In the genomic region with DNA sequence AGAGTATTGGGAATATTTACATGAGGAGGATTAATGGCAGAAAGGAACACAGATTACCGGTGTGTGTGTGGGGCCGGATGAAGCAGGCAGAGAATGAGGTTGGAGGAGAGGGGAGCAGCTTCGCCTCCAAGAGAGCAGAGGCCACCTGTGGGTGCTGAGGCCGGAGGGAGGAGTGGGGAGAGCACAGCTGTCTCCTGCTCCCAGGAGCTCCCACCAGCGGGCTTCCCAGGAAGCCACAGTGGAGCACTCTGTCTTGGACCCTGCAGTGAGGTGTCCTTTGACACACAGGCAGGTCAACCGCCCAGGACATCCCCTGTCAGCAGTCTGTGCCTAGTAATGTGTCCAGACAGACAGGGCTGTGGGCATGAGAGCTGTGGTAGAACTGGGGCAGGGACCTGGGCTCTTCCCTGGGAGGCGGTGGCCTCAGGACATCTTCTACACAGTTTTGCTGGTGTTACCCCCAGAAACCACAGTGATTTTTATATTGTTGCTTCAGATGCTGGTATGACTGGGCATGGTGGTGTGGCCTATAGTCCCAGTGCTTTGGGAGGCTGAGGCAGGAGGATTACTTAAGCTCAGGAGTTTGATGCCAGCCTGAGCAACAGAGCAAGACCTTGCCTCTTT, we compare ENCODE assay signal across 26 cellular contexts. TPM values are rescaled to one million over a fixed set of nuclear protein-coding genes. Genes with fewer than 3 reads are reported as not detected.
DNase-seq lines count a peak whose midpoint lies in the region; ATAC-seq and TF ChIP-seq lines count a peak whose summit lies in the region.
"Had no signal": no experiment of that assay in that cellular context is flagged by ENCODE, and none has a peak within 500 bp of the region (broad histone marks: within the 10 kb centered on the region; RNA-seq: fewer than 3 reads in every experiment).

No MANE protein-coding gene starts in this region.

- H3K27ac ChIP-seq in HEK293 (ENCODE audit: extremely low read depth, low read depth, low read length): no peak overlapping the region
- H3K27ac ChIP-seq: brain microvascular endothelial cell, C4-2B, parathyroid adenoma had no signal

- no peaks in the 10 kb centered on the region for H3K9me3 ChIP-seq in HEK293 (ENCODE audit: control insufficient read depth, insufficient read depth, low read depth, low read length)
- H3K9me3 ChIP-seq: Peyer's patch had no signal

- peak; percentile 25 for ATAC-seq in activated T-helper 17 cell treated with anti-CD3 and anti-CD28 coated beads, Interleukin-2, amount 50 U/mL, for 72 hours (replicated peaks)
- ATAC-seq in stimulated activated effector memory CD8-positive, alpha-beta T cell treated with anti-CD3 and anti-CD28 coated beads, Interleukin-12 subunit alpha, Interleukin-12 subunit beta, amount 100 ng/mL, for 72 hours: peak; percentile 47
- ATAC-seq: left lobe of liver, right cardiac atrium had no signal

- POLR2A ChIA-PET in HEK293 (lab: Yijun Ruan, JAX): no interaction called here

- H3K36me3 ChIP-seq in HEK293 (ENCODE audit: control insufficient read depth in 2 of 2, insufficient read depth in 1 of 2, low read length in 2 of 2): peaks cover 0 to 68% of the 10 kb centered on the region in 2 experiments; a peak in 2 of 3 replicates

- H3K4me1 Mint-ChIP-seq in activated naive CD4-positive, alpha-beta T cell treated with anti-CD3 and anti-CD28 coated beads, Interleukin-2, amount 10 ng/mL, durations not matched to agents 7 days and 5 days: peaks cover 35% of the 10 kb centered on the region
- H3K4me1 Mint-ChIP-seq in activated T-helper 17 cell treated with anti-CD3 and anti-CD28 coated beads, Interleukin-2, amount 50 U/mL, for 72 hours: no peaks in the 10 kb centered on the region
- H3K4me1 Mint-ChIP-seq in stimulated activated effector memory CD8-positive, alpha-beta T cell treated with anti-CD3 and anti-CD28 coated beads, Interleukin-12 subunit alpha, Interleukin-12 subunit beta, amount 100 ng/mL, for 72 hours: peaks cover 42% of the 10 kb centered on the region
- H3K4me1 Mint-ChIP-seq: nephron had no signal

- H3K9me3 Mint-ChIP-seq in activated naive CD4-positive, alpha-beta T cell treated with anti-CD3 and anti-CD28 coated beads, Interleukin-2, amount 10 ng/mL, durations not matched to agents 7 days and 5 days: no peaks in the 10 kb centered on the region
- no peaks in the 10 kb centered on the region for H3K9me3 Mint-ChIP-seq in activated T-helper 17 cell treated with anti-CD3 and anti-CD28 coated beads, Interleukin-2, amount 50 U/mL, for 72 hours
- H3K9me3 Mint-ChIP-seq in stimulated activated effector memory CD8-positive, alpha-beta T cell treated with anti-CD3 and anti-CD28 coated beads, Interleukin-12 subunit alpha, Interleukin-12 subunit beta, amount 100 ng/mL, for 72 hours: no peaks in the 10 kb centered on the region
- H3K9me3 Mint-ChIP-seq: nephron had no signal

- no peaks in the 10 kb centered on the region for H3K4me1 ChIP-seq in HEK293 (ENCODE audit: control insufficient read depth, insufficient read depth, low read length)
- H3K4me1 ChIP-seq: HAP-1, parathyroid adenoma had no signal

- no peak overlapping the region for H3K4me3 ChIP-seq in HEK293 (ENCODE audit: low read depth, low read length)
- H3K4me3 ChIP-seq: HAP-1, Peyer's patch had no signal

- H3K4me3 Mint-ChIP-seq in activated naive CD4-positive, alpha-beta T cell treated with anti-CD3 and anti-CD28 coated beads, Interleukin-2, amount 10 ng/mL, durations not matched to agents 7 days and 5 days: no peak overlapping the region
- no peak overlapping the region for H3K4me3 Mint-ChIP-seq in activated T-helper 17 cell treated with anti-CD3 and anti-CD28 coated beads, Interleukin-2, amount 50 U/mL, for 72 hours
- H3K4me3 Mint-ChIP-seq in stimulated activated effector memory CD8-positive, alpha-beta T cell treated with anti-CD3 and anti-CD28 coated beads, Interleukin-12 subunit alpha, Interleukin-12 subunit beta, amount 100 ng/mL, for 72 hours: no peak overlapping the region
- H3K4me3 Mint-ChIP-seq: nephron had no signal

- peaks cover 35% of the 10 kb centered on the region for H3K36me3 Mint-ChIP-seq in activated naive CD4-positive, alpha-beta T cell treated with anti-CD3 and anti-CD28 coated beads, Interleukin-2, amount 10 ng/mL, durations not matched to agents 7 days and 5 days
- H3K36me3 Mint-ChIP-seq in activated T-helper 17 cell treated with anti-CD3 and anti-CD28 coated beads, Interleukin-2, amount 50 U/mL, for 72 hours (ENCODE audit: low read depth): peaks cover 16% of the 10 kb centered on the region
- H3K36me3 Mint-ChIP-seq in stimulated activated effector memory CD8-positive, alpha-beta T cell treated with anti-CD3 and anti-CD28 coated beads, Interleukin-12 subunit alpha, Interleukin-12 subunit beta, amount 100 ng/mL, for 72 hours: peaks cover 99% of the 10 kb centered on the region

- in situ Hi-C loops in GM13976 (cut with MboI; ENCODE audit: low sequenced_read_pairs, unreplicated experiment): no loop called here

- DNase-seq in activated naive CD4-positive, alpha-beta T cell treated with anti-CD3 and anti-CD28 coated beads, Interleukin-2, amount 10 ng/mL, durations not matched to agents 7 days and 5 days: no peak
- no peak for DNase-seq in activated naive CD4-positive, alpha-beta T cell treated with Interleukin-2 at 50 U/mL for 16 hours
- DNase-seq in stimulated activated effector memory CD8-positive, alpha-beta T cell treated with anti-CD3 and anti-CD28 coated beads, Interleukin-12 subunit alpha, Interleukin-12 subunit beta, amount 100 ng/mL, for 72 hours (ENCODE audit: low spot score in 2 of 2): no peak
- DNase-seq in GM13976 (ENCODE audit: low spot score) (no peak), NCI-H2107 treated with DMSO at 0.1 percent for 48 hours (lab: John Stamatoyannopoulos, UW; ENCODE audit: unreplicated experiment) (no peak), NCI-H82 (lab: John Stamatoyannopoulos, UW) (no peak)
- DNase-seq: activated CD4-positive, CD25-positive, alpha-beta regulatory T cell; brain microvascular endothelial cell; DND-41; midbrain; NCI-H1105 treated with DMSO at 0.1 percent for 48 hours; NCI-H1930; NCI-H226; NCI-H69; right cardiac atrium; SIG-M5; stimulated activated CD4-positive, alpha-beta T cell treated with anti-CD3 and anti-CD28 coated beads, Interleukin-2, amount 100 ng/mL, for 48 hours had no signal

- TF ChIP-seq CTCF in HEK293 (tag by site-specific recombination; IDR thresholded peaks at IDR 0.05) (no peak), GM13976 (IDR thresholded peaks at IDR 0.05; ENCODE audit: borderline replicate concordance, control extremely low read depth, extremely low read depth, insufficient read depth, missing control alignments) (no peak)

- H3K27me3 Mint-ChIP-seq in activated naive CD4-positive, alpha-beta T cell treated with anti-CD3 and anti-CD28 coated beads, Interleukin-2, amount 10 ng/mL, durations not matched to agents 7 days and 5 days: no peaks in the 10 kb centered on the region
- no peaks in the 10 kb centered on the region for H3K27me3 Mint-ChIP-seq in activated T-helper 17 cell treated with anti-CD3 and anti-CD28 coated beads, Interleukin-2, amount 50 U/mL, for 72 hours

- CTCF ChIA-PET in activated naive CD4-positive, alpha-beta T cell treated with anti-CD3 and anti-CD28 coated beads, Interleukin-2, amount 10 ng/mL, durations not matched to agents 7 days and 5 days (lab: Charles Lee): no interaction called here
- CTCF ChIA-PET in HEK293 (lab: Yijun Ruan, JAX): no interaction called here

- peak overlapping the region; percentile 69 for H3K27ac Mint-ChIP-seq in activated naive CD4-positive, alpha-beta T cell treated with anti-CD3 and anti-CD28 coated beads, Interleukin-2, amount 10 ng/mL, durations not matched to agents 7 days and 5 days
- H3K27ac Mint-ChIP-seq in activated T-helper 17 cell treated with anti-CD3 and anti-CD28 coated beads, Interleukin-2, amount 50 U/mL, for 72 hours: peak overlapping the region; percentile 76
- peak overlapping the region; percentile 86 for H3K27ac Mint-ChIP-seq in stimulated activated effector memory CD8-positive, alpha-beta T cell treated with anti-CD3 and anti-CD28 coated beads, Interleukin-12 subunit alpha, Interleukin-12 subunit beta, amount 100 ng/mL, for 72 hours
- H3K27ac Mint-ChIP-seq: nephron had no signal

TF ChIP-seq in HEK293, 187 proteins besides CTCF, POLR2A, EP300 and RAD21:
- no peak for TF ChIP-seq TRIM28 (IDR thresholded peaks at IDR 0.05; ENCODE audit: borderline replicate concordance, low read length)
- 0 out of 2 replicates have a peak, but pooled peaks have one; percentile 13 for TF ChIP-seq ZIC2 (tag by site-specific recombination; IDR thresholded peaks at IDR 0.05)
TF ChIP-seq in HEK293: peak in this region for 1.

RNA-seq across cellular contexts. Expression of gene AMN, which starts 18.5 kb away (rescaled TPM):
- 1 to 10 TPM; 2.1 to 2.3 TPM for total RNA-seq in activated T-helper 17 cell treated with anti-CD3 and anti-CD28 coated beads, Interleukin-2, amount 50 U/mL, for 72 hours
- total RNA-seq: MCF 10A had no signal
